In genomic region chr3:159751754-159752153, GRCh38 we compare ENCODE assay signal across 24 cellular contexts.
"Had no signal": no experiment of that assay in that cellular context is flagged by ENCODE, and none has a peak within 500 bp of the region (broad histone marks: within the 10 kb centered on the region; RNA-seq: fewer than 3 reads in every experiment).

No MANE protein-coding gene starts in this region.

- H3K9me3 ChIP-seq: tibial artery had no signal

- ATAC-seq: activated T-cell treated with anti-CD3 and anti-CD28 coated beads, Interleukin-2, amount 50 U/mL, for 4 hours; left lobe of liver; stimulated activated naive CD8-positive, alpha-beta T cell treated with anti-CD3 and anti-CD28 coated beads, Interleukin-15, Interleukin-2, amounts not matched to agents 100 U/mL and 50 U/mL, for 24 hours had no signal

- H3K27me3 ChIP-seq: brain microvascular endothelial cell, tibial artery had no signal

- H3K36me3 ChIP-seq: brain microvascular endothelial cell had no signal

- H3K4me3 ChIP-seq: lung, tibial artery had no signal

- H3K27ac ChIP-seq: brain microvascular endothelial cell, VCaP had no signal

- DNase-seq: activated CD4-positive, alpha-beta T cell treated with anti-CD3 and anti-CD28 coated beads, Interleukin-2, amount 50 U/mL, for 1 hour; activated CD4-positive, CD25-positive, alpha-beta regulatory T cell treated with anti-CD3 and anti-CD28 coated beads, Interleukin-2, amount 50 U/mL, for 72 hours; activated CD8-positive, alpha-beta memory T cell treated with anti-CD3 and anti-CD28 coated beads, Interleukin-2, amount 50 U/mL, for 4 hours; activated effector memory CD4-positive, alpha-beta T cell treated with anti-CD3 and anti-CD28 coated beads, Interleukin-2, amount 50 U/mL, for 16 hours; activated naive CD4-positive, alpha-beta T cell treated with anti-CD3 and anti-CD28 coated beads, Interleukin-2, amount 50 U/mL, for 16 hours; activated T-cell treated with anti-CD3 and anti-CD28 coated beads, Interleukin-2, amount 50 U/mL, for 4 hours; aorta; brain microvascular endothelial cell; effector CD8-positive, alpha-beta T cell; foreskin melanocyte; glutamatergic neuron; hippocampal formation; islet precursor cell; nephron progenitor cell; nucleus accumbens; stimulated activated CD4-positive, alpha-beta T cell treated with anti-CD3 and anti-CD28 coated beads, Interleukin-12 subunit alpha, Interleukin-12 subunit beta, amount 100 ng/mL, for 4 hours; stimulated activated CD4-positive, alpha-beta T cell treated with anti-CD3 and anti-CD28 coated beads, Interleukin-2, amount 100 ng/mL, for 24 hours; stimulated activated naive CD8-positive, alpha-beta T cell treated with anti-CD3 and anti-CD28 coated beads, Interleukin-15, Interleukin-2, amounts not matched to agents 100 U/mL and 50 U/mL, for 24 hours; substantia nigra; T1000; tibial artery had no signal
